In the genomic region with DNA sequence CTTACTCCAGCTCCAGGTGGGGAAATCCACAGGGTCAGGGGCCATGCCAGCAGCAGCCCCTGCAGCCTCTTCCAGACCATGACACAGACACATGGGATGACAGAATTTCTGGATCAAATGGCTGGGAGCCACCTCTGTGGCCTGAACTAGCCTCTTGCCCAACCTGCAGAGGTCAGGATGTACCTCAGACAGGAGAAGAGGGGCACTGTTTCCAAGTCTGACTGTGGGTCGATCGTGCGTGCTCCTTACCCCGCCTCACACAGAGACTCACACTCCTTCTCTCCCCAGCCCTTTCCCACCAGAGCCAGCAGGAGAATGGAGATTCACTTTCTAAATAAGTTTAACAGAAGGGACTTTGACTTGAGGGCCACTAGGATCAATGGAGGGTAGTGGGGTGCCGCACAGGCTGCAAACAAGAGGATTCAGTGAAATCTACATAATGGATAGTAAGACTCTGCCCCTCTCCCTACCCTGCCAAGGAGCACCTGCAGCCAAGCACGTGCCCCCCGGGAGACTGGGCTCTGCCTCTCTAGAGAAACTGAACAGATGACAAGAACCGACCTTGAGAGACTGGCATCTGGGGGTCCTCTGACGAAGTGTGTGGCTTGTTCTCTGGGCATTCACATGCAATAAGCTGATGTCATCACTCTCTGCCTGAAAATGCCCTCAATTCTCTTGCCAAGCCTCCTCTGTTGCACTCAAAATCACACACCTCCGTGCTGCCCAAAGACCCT, we compare ENCODE assay signal across 20 cellular contexts.
"Had no signal": no experiment of that assay in that cellular context is flagged by ENCODE, and none has a peak within 500 bp of the region (broad histone marks: within the 10 kb centered on the region; RNA-seq: fewer than 3 reads in every experiment).

No MANE protein-coding gene starts in this region.

- ATAC-seq: effector memory CD8-positive, alpha-beta T cell; natural killer cell had no signal

- DNase-seq: activated naive CD4-positive, alpha-beta T cell treated with Interleukin-2 at 50 U/mL for 16 hours; activated naive CD8-positive, alpha-beta T cell treated with anti-CD3 and anti-CD28 coated beads for 36 hours; activated T-cell treated with anti-CD3 and anti-CD28 coated beads, Interleukin-2, amount 50 U/mL, for 1 hour; colonic mucosa; dorsolateral prefrontal cortex; effector memory CD8-positive, alpha-beta T cell; esophagus squamous epithelium; gastrocnemius medialis; hippocampal formation; kidney glomerular epithelial cell; left ventricle myocardium inferior; natural killer cell; retina; stimulated activated CD4-positive, alpha-beta T cell treated with anti-CD3 and anti-CD28 coated beads, Interleukin-2, amount 100 ng/mL, for 48 hours; stimulated activated CD8-positive, alpha-beta memory T cell treated with anti-CD3 and anti-CD28 coated beads, Interleukin-4, amount 100 ng/mL, for 48 hours; stimulated activated naive CD4-positive, alpha-beta T cell; upper lobe of left lung had no signal

- H3K9me3 Mint-ChIP-seq: activated naive CD8-positive, alpha-beta T cell treated with anti-CD3 and anti-CD28 coated beads for 36 hours; effector memory CD8-positive, alpha-beta T cell; mesothelial cell of epicardium; natural killer cell had no signal

- H3K4me1 Mint-ChIP-seq: activated naive CD8-positive, alpha-beta T cell treated with anti-CD3 and anti-CD28 coated beads for 36 hours; mesothelial cell of epicardium; natural killer cell had no signal

- H3K4me1 ChIP-seq: breast epithelium, colonic mucosa, esophagus squamous epithelium, gastrocnemius medialis, left ventricle myocardium inferior, upper lobe of left lung had no signal

- H3K27me3 ChIP-seq: breast epithelium, colonic mucosa, esophagus squamous epithelium, gastrocnemius medialis, upper lobe of left lung had no signal

- H3K36me3 ChIP-seq: breast epithelium, colonic mucosa, esophagus squamous epithelium, gastrocnemius medialis, left ventricle myocardium inferior, upper lobe of left lung had no signal

- H3K27ac Mint-ChIP-seq: activated naive CD8-positive, alpha-beta T cell treated with anti-CD3 and anti-CD28 coated beads for 36 hours; effector memory CD8-positive, alpha-beta T cell; mesothelial cell of epicardium; natural killer cell; progenitor cell of endocrine pancreas had no signal

- H3K36me3 Mint-ChIP-seq: activated naive CD8-positive, alpha-beta T cell treated with anti-CD3 and anti-CD28 coated beads for 36 hours; mesothelial cell of epicardium; natural killer cell had no signal

- H3K27ac ChIP-seq: breast epithelium, colonic mucosa, dorsolateral prefrontal cortex, esophagus squamous epithelium, gastrocnemius medialis, left ventricle myocardium inferior, upper lobe of left lung had no signal

- H3K4me3 ChIP-seq: breast epithelium, colonic mucosa, dorsolateral prefrontal cortex, esophagus squamous epithelium, gastrocnemius medialis, left ventricle myocardium inferior, upper lobe of left lung had no signal

- H3K9me3 ChIP-seq: breast epithelium, colonic mucosa, esophagus squamous epithelium, gastrocnemius medialis, left ventricle myocardium inferior, upper lobe of left lung had no signal

- H3K27me3 Mint-ChIP-seq: activated naive CD8-positive, alpha-beta T cell treated with anti-CD3 and anti-CD28 coated beads for 36 hours had no signal

- H3K4me3 Mint-ChIP-seq: activated naive CD8-positive, alpha-beta T cell treated with anti-CD3 and anti-CD28 coated beads for 36 hours; effector memory CD8-positive, alpha-beta T cell; mesothelial cell of epicardium; natural killer cell had no signal
